8 cellular contexts compared by ENCODE assay signal in the genomic region with DNA sequence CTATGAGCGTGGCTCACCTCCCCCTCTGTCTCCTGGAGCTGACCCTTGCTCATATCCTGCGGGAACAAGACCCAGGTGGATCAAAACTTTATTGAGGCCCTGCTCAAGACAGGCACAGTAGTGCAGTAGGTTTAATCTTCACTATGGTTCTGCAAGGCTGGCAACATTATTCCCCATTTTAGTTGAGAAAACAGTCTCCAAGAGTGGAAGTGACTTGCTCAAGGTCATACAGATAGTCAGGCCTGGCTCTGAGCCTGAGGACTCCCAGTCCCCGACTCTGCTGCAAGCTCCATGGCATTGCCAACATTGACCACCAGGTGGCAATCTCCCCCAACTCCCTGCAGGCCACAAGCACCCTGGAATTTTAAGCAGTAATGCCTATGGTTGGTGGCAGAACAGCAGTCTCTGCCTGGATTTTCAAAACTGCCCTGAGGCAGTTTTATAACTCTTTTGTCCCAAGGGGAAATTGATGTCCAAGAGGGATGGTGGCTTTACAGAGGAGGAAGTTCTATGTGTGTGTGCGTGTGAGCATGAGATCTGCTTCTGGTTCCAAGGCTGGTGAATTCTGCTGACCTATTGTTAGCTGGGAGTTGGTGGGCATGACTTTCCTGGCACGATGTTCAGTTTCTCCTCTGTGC. TPM values are rescaled to one million over a fixed set of nuclear protein-coding genes. Genes with fewer than 3 reads are reported as not detected.
DNase-seq lines count a peak whose midpoint lies in the region; ATAC-seq and TF ChIP-seq lines count a peak whose summit lies in the region.

No MANE protein-coding gene starts in this region.

- ATAC-seq in HG03025 (IDR thresholded peaks at IDR 0.05; ENCODE audit: low FRiP score, unreplicated experiment) (peak; percentile 55), left colon (peak; percentile 94), GM18867 (IDR thresholded peaks at IDR 0.05; ENCODE audit: unreplicated experiment) (no peak)

- peak; percentile 63 for DNase-seq in NCI-H226
- DNase-seq in activated CD4-positive, alpha-beta T cell treated with anti-CD3 and anti-CD28 coated beads for 1 hour = peak; percentile 56
- peak; percentile 87 for DNase-seq in cerebellar cortex (ENCODE audit: low spot score)
- DNase-seq in left colon = peak; percentile 51 to 82
- DNase-seq in stimulated activated CD4-positive, alpha-beta T cell treated with anti-CD3 and anti-CD28 coated beads, Interleukin-2, amount 100 ng/mL, for 48 hours = peak; percentile 75 to 76

- TF ChIP-seq CTCF in GM12874 (IDR thresholded peaks at IDR 0.05; ENCODE audit: insufficient read depth, low read depth, low read length) = peak; percentile 94

- intact Hi-C loops in left colon (cut with DNase I, micrococcal nuclease) = loop anchor here in 1 of 2 donors (10.0 kb wide), 1 partner anchor 222 kb away; a partner anchor contains a TSS

RNA-seq across cellular contexts. Expression of a gene that starts 34.1 kb away (rescaled TPM):
- total RNA-seq in left colon = 1 to 10 TPM; 6.1 to 7.7 TPM
